In genomic region chrX:2498781-2499302, GRCh38 we compare ENCODE assay signal across 8 cellular contexts. TPM values are rescaled to one million over a fixed set of nuclear protein-coding genes. Genes with fewer than 3 reads are reported as not detected.
DNase-seq lines count a peak whose midpoint lies in the region; ATAC-seq and TF ChIP-seq lines count a peak whose summit lies in the region.

No MANE protein-coding gene starts in this region.

- H3K27ac Mint-ChIP-seq in stimulated activated naive CD8-positive, alpha-beta T cell treated with anti-CD3 and anti-CD28 coated beads, Interleukin-15, Interleukin-2, amounts not matched to agents 100 ng/mL and 50 ng/mL, for 24 hours, result peak overlapping the region; percentile 80

- H3K9me3 ChIP-seq in liver (ENCODE audit: control insufficient read depth in 4 of 4, low read length in 3 of 4) (no peaks in the 10 kb centered on the region), tibial artery (no peaks in the 10 kb centered on the region)

- TF ChIP-seq CTCF in liver (IDR thresholded peaks at IDR 0.05; ENCODE audit: low read depth, low read length, missing input control) (no peak), tibial artery (IDR thresholded peaks at IDR 0.05) (no peak)

- no peaks in the 10 kb centered on the region for H3K27me3 Mint-ChIP-seq in stimulated activated naive CD8-positive, alpha-beta T cell treated with anti-CD3 and anti-CD28 coated beads, Interleukin-15, Interleukin-2, amounts not matched to agents 100 ng/mL and 50 ng/mL, for 24 hours

- ATAC-seq in stimulated activated naive CD8-positive, alpha-beta T cell treated with anti-CD3 and anti-CD28 coated beads, Interleukin-15, Interleukin-2, amounts not matched to agents 100 U/mL and 50 U/mL, for 24 hours, result no peak

- no peak for DNase-seq in stimulated activated naive CD8-positive, alpha-beta T cell treated with anti-CD3 and anti-CD28 coated beads, Interleukin-15, Interleukin-2, amounts not matched to agents 100 U/mL and 50 U/mL, for 24 hours
- peak; percentile 62 for DNase-seq in cerebellar cortex (ENCODE audit: low spot score)
- peak; percentile 42 to 69 for DNase-seq in tibial artery
- DNase-seq in NOMO-1 treated with DMSO at 0.1 percent for 48 hours (lab: John Stamatoyannopoulos, UW; ENCODE audit: unreplicated experiment), result no peak
- no peak for DNase-seq in COLO829 (ENCODE audit: low spot score)
- no peak for DNase-seq in DMS114 treated with DMSO at 0.1 percent for 48 hours (lab: John Stamatoyannopoulos, UW; ENCODE audit: unreplicated experiment)

- peak overlapping the region; percentile 84 to 94 for H3K9ac ChIP-seq in liver (ENCODE audit: low read depth in 1 of 2, low read length in 2 of 2)

- H3K36me3 ChIP-seq in liver (ENCODE audit: control insufficient read depth in 4 of 4, insufficient read depth in 3 of 4, low read depth in 1 of 4, low read length in 3 of 4) (peaks cover 0 to 6% (median 3%) of the 10 kb centered on the region in 4 donors), tibial artery (peaks cover 0 to 5% (median 0%) of the 10 kb centered on the region in 3 donors)

- WGBS in liver, result 11% methylated on average over 10 of the region's 10 CpGs

- peak overlapping the region; percentile 82 for H3K4me3 Mint-ChIP-seq in stimulated activated naive CD8-positive, alpha-beta T cell treated with anti-CD3 and anti-CD28 coated beads, Interleukin-15, Interleukin-2, amounts not matched to agents 100 ng/mL and 50 ng/mL, for 24 hours

- H3K27me3 ChIP-seq in liver (ENCODE audit: control insufficient read depth in 4 of 4, insufficient read depth in 4 of 4, low read length in 3 of 4), result no peaks in the 10 kb centered on the region
- no peaks in the 10 kb centered on the region for H3K27me3 ChIP-seq in tibial artery

- intact Hi-C loops in tibial artery (cut with DNase I; ENCODE audit: low total_unique reads), result loop anchor here (10.0 kb wide), 1 partner anchor 164 kb away; no protein-coding TSS in a partner anchor

- peaks cover 27% of the 10 kb centered on the region for H3K4me1 Mint-ChIP-seq in stimulated activated naive CD8-positive, alpha-beta T cell treated with anti-CD3 and anti-CD28 coated beads, Interleukin-15, Interleukin-2, amounts not matched to agents 100 ng/mL and 50 ng/mL, for 24 hours (ENCODE audit: low read depth)

- TF ChIP-seq RAD21 in liver (IDR thresholded peaks at IDR 0.05), result no peak

- H3K4me3 ChIP-seq in liver (ENCODE audit: low read depth in 1 of 3, low read length in 3 of 3), result peak overlapping the region in 2 of 3 donors; percentile 70 to 84
- H3K4me3 ChIP-seq in tibial artery, result peak overlapping the region; percentile 91 to 97

- peak overlapping the region; percentile 93 to 97 for H3K27ac ChIP-seq in liver (ENCODE audit: low read depth in 1 of 2, low read length in 2 of 2)
- peak overlapping the region; percentile 95 to 96 for H3K27ac ChIP-seq in tibial artery

- H3K36me3 Mint-ChIP-seq in stimulated activated naive CD8-positive, alpha-beta T cell treated with anti-CD3 and anti-CD28 coated beads, Interleukin-15, Interleukin-2, amounts not matched to agents 100 ng/mL and 50 ng/mL, for 24 hours (ENCODE audit: low read depth), result peaks cover 15% of the 10 kb centered on the region

- no peaks in the 10 kb centered on the region for H3K9me3 Mint-ChIP-seq in stimulated activated naive CD8-positive, alpha-beta T cell treated with anti-CD3 and anti-CD28 coated beads, Interleukin-15, Interleukin-2, amounts not matched to agents 100 ng/mL and 50 ng/mL, for 24 hours

- peaks cover 11 to 32% (median 25%) of the 10 kb centered on the region in 4 donors for H3K4me1 ChIP-seq in liver (ENCODE audit: control insufficient read depth in 4 of 4, insufficient read depth in 4 of 4, low read length in 3 of 4)
- peaks cover 0 to 33% (median 24%) of the 10 kb centered on the region in 4 donors for H3K4me1 ChIP-seq in tibial artery

TF ChIP-seq in liver, 16 proteins besides CTCF, POLR2A, EP300 and RAD21:
- TF ChIP-seq GABPA (IDR thresholded peaks at IDR 0.05 in 1 of 2, conservative IDR thresholded peaks at IDR 0.05 in 1 of 2), result no peak
- TF ChIP-seq MAX (IDR thresholded peaks at IDR 0.05), result no peak
- TF ChIP-seq HNF4A (conservative IDR thresholded peaks at IDR 0.05), result no peak
- TF ChIP-seq YY1 (IDR thresholded peaks at IDR 0.05), result peak; percentile 2

RNA-seq across cellular contexts. Expression of gene DHRSX, which starts 1.9 kb away (rescaled TPM):
- 10 to 100 TPM; 19.3 to 27.3 TPM for total RNA-seq in liver
- polyA plus RNA-seq in liver, result 10 to 100 TPM; 17.2 to 35.2 TPM

RNA-seq across cellular contexts. Expression of gene ZBED1, which starts 1.9 kb away (rescaled TPM):
- 10 to 100 TPM; 28.7 to 49.0 TPM for total RNA-seq in liver
- 10 to 100 TPM; 15.9 to 25.1 TPM for polyA plus RNA-seq in liver

Comparison
In these comparisons a context has a peak if more than half of its experiments do, and no peak if none do; other contexts are left out.
1. DNase-seq: peak in cerebellar cortex (single experiment) and tibial artery (2 of 2); none in stimulated activated naive CD8-positive, alpha-beta T cell treated with anti-CD3 and anti-CD28 coated beads, Interleukin-15, Interleukin-2, amounts not matched to agents 100 U/mL and 50 U/mL, for 24 hours (single experiment), NOMO-1 treated with DMSO at 0.1 percent for 48 hours (single experiment), COLO829 (single experiment) and DMS114 treated with DMSO at 0.1 percent for 48 hours (single experiment).